In genomic region chr11:13668957-13669521, GRCh38 we compare ENCODE assay signal across 8 cellular contexts. TPM values are rescaled to one million over a fixed set of nuclear protein-coding genes. Genes with fewer than 3 reads are reported as not detected.
A peak's percentile ranks its signal among the peaks of the same experiment; 100 is the strongest.
DNase-seq lines count a peak whose midpoint lies in the region; TF ChIP-seq lines count a peak whose summit lies in the region.

No MANE protein-coding gene starts in this region.

- DNase-seq in GM10248 (ENCODE audit: extremely low spot score), result peak; percentile 43
- peak; percentile 12 to 57 for DNase-seq in HAP-1 (ENCODE audit: low spot score in 2 of 2)
- peak; percentile 17 for DNase-seq in MV-4-11 (lab: John Stamatoyannopoulos, UW)
- peak; percentile 19 for DNase-seq in activated CD4-positive, CD25-positive, alpha-beta regulatory T cell treated with anti-CD3 and anti-CD28 coated beads, Interleukin-2, amount 50 U/mL, for 16 hours (ENCODE audit: low read depth, low spot score)
- peak; percentile 43 for DNase-seq in choroid plexus epithelial cell (ENCODE audit: low read depth)
- peak; percentile 54 for DNase-seq in mesenchymal stem cell
- DNase-seq in stimulated activated CD8-positive, alpha-beta memory T cell treated with anti-CD3 and anti-CD28 coated beads, Interleukin-15, amount 100 ng/mL, for 48 hours (ENCODE audit: low read depth in 2 of 2), result peak; percentile 32 to 33
- no peak for DNase-seq in iPS-NIHi11 (ENCODE audit: low spot score)

- peak overlapping the region; percentile 3 for H3K27ac ChIP-seq in mesenchymal stem cell (ENCODE audit: low read length, poor library complexity, severe bottlenecking)

- TF ChIP-seq CTCF in GM10248 (IDR thresholded peaks at IDR 0.05; ENCODE audit: control extremely low read depth, extremely low read depth, low read depth, missing control alignments) (no peak), choroid plexus epithelial cell (conservative IDR thresholded peaks at IDR 0.05; ENCODE audit: low read depth, low read length) (no peak)

- no peaks in the 10 kb centered on the region for H3K27me3 ChIP-seq in HAP-1 (ENCODE audit: low read depth)
- no peaks in the 10 kb centered on the region for H3K27me3 ChIP-seq in mesenchymal stem cell (ENCODE audit: control insufficient read depth in 1 of 2, insufficient read depth in 1 of 2, low read length in 2 of 2)

- POLR2A ChIA-PET in GM10248 (lab: Yijun Ruan, JAX), result no interaction called here

- H2BK15ac ChIP-seq in mesenchymal stem cell (ENCODE audit: low read depth, poor library complexity, severe bottlenecking), result no peak overlapping the region

- CTCF ChIA-PET in GM10248 (lab: Yijun Ruan, JAX), result interaction anchor here (1.2 to 2.1 kb wide), 3 partner anchors 8 to 25 kb away, joined by 3 to 10 read pairs (median 5); no protein-coding TSS in a partner anchor

- peak overlapping the region; percentile 44 for H2BK120ac ChIP-seq in mesenchymal stem cell (ENCODE audit: low read depth, low read length)

- H4K91ac ChIP-seq in mesenchymal stem cell (ENCODE audit: low read length), result peak overlapping the region; percentile 11

- H3K18ac ChIP-seq in mesenchymal stem cell (ENCODE audit: low read depth in 1 of 2, low read length in 2 of 2), result peak overlapping the region; percentile 41 to 92

- peak overlapping the region; percentile 71 for H3K4me3 ChIP-seq in HAP-1
- H3K4me3 ChIP-seq in choroid plexus epithelial cell (ENCODE audit: low read depth, low read length), result peak overlapping the region; percentile 81
- H3K4me3 ChIP-seq in mesenchymal stem cell (ENCODE audit: insufficient read depth in 1 of 2, low read depth in 1 of 2, low read length in 2 of 2), result peak overlapping the region; percentile 93 to 99

- H3K4ac ChIP-seq in mesenchymal stem cell (ENCODE audit: low read depth in 1 of 2, low read length in 2 of 2), result peak overlapping the region in 1 of 2 experiments; percentile 91

- H2AK5ac ChIP-seq in mesenchymal stem cell (ENCODE audit: low read length, severe bottlenecking), result no peak overlapping the region

- H2AFZ ChIP-seq in mesenchymal stem cell (ENCODE audit: low read depth, low read length), result peak overlapping the region; percentile 93

- H4K8ac ChIP-seq in mesenchymal stem cell (ENCODE audit: low read length), result peak overlapping the region; percentile 1

- H3K14ac ChIP-seq in mesenchymal stem cell (ENCODE audit: low read length in 2 of 2), result no peak overlapping the region

- H3K79me1 ChIP-seq in mesenchymal stem cell (replicated peaks; ENCODE audit: low read length, poor library complexity, severe bottlenecking), result no peaks in the 10 kb centered on the region

- H3K4me2 ChIP-seq in mesenchymal stem cell (ENCODE audit: low read length, poor library complexity, severe bottlenecking), result peak overlapping the region; percentile 83

- WGBS in mesenchymal stem cell, result 1% methylated on average over 33 of the region's 33 CpGs

- H2BK12ac ChIP-seq in mesenchymal stem cell (ENCODE audit: low read length in 2 of 2), result peak overlapping the region in 1 of 2 experiments; percentile 29

- in situ Hi-C loops in HAP-1 (cut with MboI; ENCODE audit: low sequenced_read_pairs), result no loop called here

- peak overlapping the region in 1 of 2 experiments; percentile 79 for H3K23ac ChIP-seq in mesenchymal stem cell (ENCODE audit: low read length in 2 of 2)

- H2BK5ac ChIP-seq in mesenchymal stem cell (ENCODE audit: low read depth, low read length, poor library complexity, severe bottlenecking), result no peak overlapping the region

- peaks cover 19% of the 10 kb centered on the region for H3K4me1 ChIP-seq in HAP-1
- peaks cover 7% of the 10 kb centered on the region for H3K4me1 ChIP-seq in mesenchymal stem cell (ENCODE audit: control insufficient read depth, insufficient read depth, low read depth, low read length)

- H3K36me3 ChIP-seq in HAP-1 (replicated peaks) (no peaks in the 10 kb centered on the region), mesenchymal stem cell (ENCODE audit: control insufficient read depth in 1 of 2, insufficient read depth in 2 of 2, low read depth in 1 of 2, low read length in 2 of 2) (no peaks in the 10 kb centered on the region)

- H3K9ac ChIP-seq in mesenchymal stem cell (ENCODE audit: low read length), result peak overlapping the region; percentile 95

- peaks cover 2% of the 10 kb centered on the region; the same call in 1 of the 2 replicates for H3K9me3 ChIP-seq in HAP-1
- no peaks in the 10 kb centered on the region for H3K9me3 ChIP-seq in mesenchymal stem cell (ENCODE audit: control insufficient read depth, low read length)

RNA-seq across cellular contexts. Expression of gene FAR1, which starts 0.6 kb away (rescaled TPM):
- polyA plus RNA-seq in mesenchymal stem cell (2013, experiment 1 of 2), result 29.8 TPM
- polyA plus RNA-seq in mesenchymal stem cell (2013, experiment 2 of 2), result 28.1 TPM
